Comparison of ENCODE assay signal across 8 cellular contexts in genomic region chr18:36186461-36187137, GRCh38. TPM values are rescaled to one million over a fixed set of nuclear protein-coding genes. Genes with fewer than 3 reads are reported as not detected.
DNase-seq lines count a peak whose midpoint lies in the region; ATAC-seq and TF ChIP-seq lines count a peak whose summit lies in the region.

No MANE protein-coding gene starts in this region.

- H3K36me3 Mint-ChIP-seq in MCF 10A (ENCODE audit: insufficient read depth, unreplicated experiment), result peaks cover 14% of the 10 kb centered on the region

- H3K27ac Mint-ChIP-seq in MCF 10A (ENCODE audit: low read depth, unreplicated experiment), result peak overlapping the region; percentile 89

- intact Hi-C loops in MCF 10A (cut with micrococcal nuclease), result loop anchor here (2.0 kb wide), 1 partner anchor 58 kb away; the partner anchor contains the start of genes ELP2 and SLC39A6
- intact Hi-C loops in testis (cut with DNase I; ENCODE audit: low total_unique reads), result loop anchor here (10.0 kb wide), 1 partner anchor 62 kb away; the partner anchor contains the start of genes ELP2 and SLC39A6

- DNase-seq in DMS 273 (lab: John Stamatoyannopoulos, UW; ENCODE audit: unreplicated experiment), result peak; percentile 50
- no peak for DNase-seq in DMS 273 treated with DMSO at 0.1 percent for 48 hours (lab: John Stamatoyannopoulos, UW)
- DNase-seq in NCI-H2107 (lab: John Stamatoyannopoulos, UW), result peak; percentile 36
- DNase-seq in MCF 10A (ENCODE audit: unreplicated experiment), result peak; percentile 64
- peak; percentile 57 for DNase-seq in left lobe of liver (ENCODE audit: low spot score)
- DNase-seq in testis, result peak; percentile 38

- peaks cover 13% of the 10 kb centered on the region for H3K4me1 ChIP-seq in testis

- 17 to 18% methylated on average over 30 to 42 of the region's 42 CpGs for WGBS in testis, 2 donors

- no peaks in the 10 kb centered on the region for H3K9me3 Mint-ChIP-seq in MCF 10A (ENCODE audit: unreplicated experiment)

- peak overlapping the region; percentile 61 to 75 for H3K4me3 ChIP-seq in testis

- no peak for TF ChIP-seq POLR2A in testis (IDR thresholded peaks at IDR 0.05)

- POLR2A ChIA-PET in MCF 10A (lab: Yijun Ruan, JAX), result interaction anchor here (0.7 to 5.6 kb wide), 14 partner anchors 9 to 214 kb away, joined by 3 to 92 read pairs (median 5); partner anchors contain the start of genes ELP2, RMP24 and SLC39A6

- H3K27me3 ChIP-seq in testis, result no peaks in the 10 kb centered on the region

- peaks cover 34% of the 10 kb centered on the region for H3K4me1 Mint-ChIP-seq in MCF 10A (ENCODE audit: insufficient read depth, unreplicated experiment)

- CTCF ChIA-PET in MCF 10A (lab: Yijun Ruan, JAX), result interaction anchor here (0.7 to 1.3 kb wide), 2 partner anchors 26 to 226 kb away, joined by 4 read pairs; no protein-coding TSS in a partner anchor

- H3K27me3 Mint-ChIP-seq in MCF 10A (ENCODE audit: insufficient read depth, unreplicated experiment), result no peaks in the 10 kb centered on the region

- peak; percentile 37 for ATAC-seq in left lobe of liver
- ATAC-seq in HG03521 (IDR thresholded peaks at IDR 0.05; ENCODE audit: unreplicated experiment), result no peak
- ATAC-seq in GM18858 (IDR thresholded peaks at IDR 0.05; ENCODE audit: unreplicated experiment), result no peak

- TF ChIP-seq CTCF in MCF 10A (IDR thresholded peaks at IDR 0.05; ENCODE audit: unreplicated experiment) (no peak), testis (IDR thresholded peaks at IDR 0.05) (no peak)

- no peaks in the 10 kb centered on the region for H3K9me3 ChIP-seq in testis

- BruUV-seq in MCF 10A (replicated peaks; lab: Mats Ljungman, UMichigan), result no TSS peak

- peak overlapping the region in 1 of 2 donors; percentile 47 for H3K27ac ChIP-seq in testis

- H3K4me3 Mint-ChIP-seq in MCF 10A (ENCODE audit: unreplicated experiment), result peak overlapping the region; percentile 96

- H3K36me3 ChIP-seq in testis (ENCODE audit: low read depth, missing control alignments), result no peaks in the 10 kb centered on the region

RNA-seq across cellular contexts. Expression of gene MOCOS, which starts 0.7 kb away (rescaled TPM):
- total RNA-seq in MCF 10A (2022), result 69.1 and 81.1 TPM in 2 replicates
- 27.4 TPM for total RNA-seq in left lobe of liver
- total RNA-seq in testis, result 1 to 10 TPM; 1.5 to 1.9 TPM
- polyA plus RNA-seq in testis (ENCODE audit: insufficient read depth, low read depth, low replicate concordance), result 2.9 TPM

RNA-seq across cellular contexts. Expression of gene ELP2, which starts 56.9 kb away (rescaled TPM):
- total RNA-seq in MCF 10A (2022) (100 and 105 TPM in 2 replicates), left lobe of liver (52.1 TPM), testis (10 to 100 TPM; 94.8 to 95.2 TPM)
- polyA plus RNA-seq in testis (ENCODE audit: insufficient read depth, low read depth, low replicate concordance), result 81.0 TPM

RNA-seq across cellular contexts. Expression of gene SLC39A6, which starts 57.5 kb away (rescaled TPM):
- total RNA-seq in MCF 10A (2022), result 49.7 and 53.5 TPM in 2 replicates
- 6.6 TPM for total RNA-seq in left lobe of liver
- total RNA-seq in testis, result 10 to 100 TPM; 51.4 to 53.8 TPM
- polyA plus RNA-seq in testis (ENCODE audit: insufficient read depth, low read depth, low replicate concordance), result 38.1 TPM
